Comparison of ENCODE assay signal across 13 cellular contexts in genomic region chr10:69421611-69422308, GRCh38. TPM values are rescaled to one million over a fixed set of nuclear protein-coding genes. Genes with fewer than 3 reads are reported as not detected.
DNase-seq lines count a peak whose midpoint lies in the region; ATAC-seq and TF ChIP-seq lines count a peak whose summit lies in the region.
"Had no signal": no experiment of that assay in that cellular context is flagged by ENCODE, and none has a peak within 500 bp of the region (broad histone marks: within the 10 kb centered on the region; RNA-seq: fewer than 3 reads in every experiment).

No MANE protein-coding gene starts in this region.

- peak; percentile 18 for DNase-seq in NCI-H748 (lab: John Stamatoyannopoulos, UW; ENCODE audit: unreplicated experiment)
- no peak for DNase-seq in NCI-H748 treated with DMSO at 0.1 percent for 48 hours (lab: John Stamatoyannopoulos, UW)
- DNase-seq in SKM-1 treated with dmso at 0.1 percent for 144 hours (lab: John Stamatoyannopoulos, UW; ENCODE audit: unreplicated experiment), result peak; percentile 88
- peak; percentile 57 for DNase-seq in hepatocyte (ENCODE audit: low spot score)
- DNase-seq in upper lobe of left lung, result peak in 1 of 2 donors; percentile 95
- DNase-seq in stimulated activated CD4-positive, alpha-beta T cell treated with anti-CD3 and anti-CD28 coated beads, Interleukin-4, amount 100 ng/mL, for 1 hour, result no peak
- DNase-seq in activated CD4-positive, alpha-beta T cell treated with anti-CD3 and anti-CD28 coated beads, Interleukin-2, amount 10 ng/mL, durations not matched to agents 24 days and 14 days, result no peak
- DNase-seq: activated CD4-positive, alpha-beta T cell treated with anti-CD3 and anti-CD28 coated beads, Interleukin-2, amount 50 U/mL, for 1 hour; activated naive CD4-positive, alpha-beta T cell treated with anti-CD3 and anti-CD28 coated beads, Interleukin-2, amount 50 U/mL, for 16 hours; NCI-H2171; small intestine had no signal

- no peak overlapping the region for H2AFZ ChIP-seq in hepatocyte

- peak in 1 of 4 donors; percentile 30 for TF ChIP-seq POLR2A in upper lobe of left lung (IDR thresholded peaks at IDR 0.05)

- H3K9me3 ChIP-seq in hepatocyte (ENCODE audit: low read depth), result no peaks in the 10 kb centered on the region
- H3K9me3 ChIP-seq in upper lobe of left lung, result no peaks in the 10 kb centered on the region

- H4K20me1 ChIP-seq in hepatocyte (ENCODE audit: insufficient read depth, poor library complexity, severe bottlenecking), result no peaks in the 10 kb centered on the region

- H3K4me1 ChIP-seq in hepatocyte (ENCODE audit: insufficient read depth) (peaks cover 28% of the 10 kb centered on the region), upper lobe of left lung (peaks cover 15 to 47% (median 22%) of the 10 kb centered on the region in 4 donors)

- H3K4me1 Mint-ChIP-seq in activated CD4-positive, alpha-beta T cell treated with anti-CD3 and anti-CD28 coated beads, Interleukin-2, amount 10 ng/mL, durations not matched to agents 24 days and 14 days, result peaks cover 20% of the 10 kb centered on the region

- peaks cover 6% of the 10 kb centered on the region for H3K9me3 Mint-ChIP-seq in activated CD4-positive, alpha-beta T cell treated with anti-CD3 and anti-CD28 coated beads, Interleukin-2, amount 10 ng/mL, durations not matched to agents 24 days and 14 days

- TF ChIP-seq CTCF in hepatocyte (IDR thresholded peaks at IDR 0.05; ENCODE audit: poor library complexity), result no peak
- no peak for TF ChIP-seq CTCF in upper lobe of left lung (IDR thresholded peaks at IDR 0.05)

- H3K4me3 ChIP-seq in hepatocyte, result no peak overlapping the region
- no peak overlapping the region for H3K4me3 ChIP-seq in upper lobe of left lung

- ATAC-seq in upper lobe of left lung (ENCODE audit: low FRiP score in 2 of 2) (peak; percentile 60 to 78), GM19395 (IDR thresholded peaks at IDR 0.05; ENCODE audit: unreplicated experiment) (no peak)

- H3K4me2 ChIP-seq in hepatocyte, result no peak overlapping the region

- WGBS in hepatocyte (ENCODE audit: low lambda C conversion rate, missing lambda C conversion rate), result 55% methylated on average over 13 of the region's 13 CpGs
- WGBS in upper lobe of left lung, 2 donors, result 40 to 48% methylated on average over 13 of the region's 13 CpGs

- H3K27me3 ChIP-seq in hepatocyte, result no peaks in the 10 kb centered on the region
- no peaks in the 10 kb centered on the region for H3K27me3 ChIP-seq in upper lobe of left lung

- no peak overlapping the region for H3K27ac ChIP-seq in hepatocyte
- H3K27ac ChIP-seq in upper lobe of left lung, result peak overlapping the region in 3 of 4 donors; percentile 40 to 79 (median 72)

- no peaks in the 10 kb centered on the region for H3K27me3 Mint-ChIP-seq in activated CD4-positive, alpha-beta T cell treated with anti-CD3 and anti-CD28 coated beads, Interleukin-2, amount 10 ng/mL, durations not matched to agents 24 days and 14 days

- peak in 2 of 4 donors; percentile 20 to 75 for TF ChIP-seq EP300 in upper lobe of left lung (IDR thresholded peaks at IDR 0.05)

- no peak overlapping the region for H3K27ac Mint-ChIP-seq in activated CD4-positive, alpha-beta T cell treated with anti-CD3 and anti-CD28 coated beads, Interleukin-2, amount 10 ng/mL, durations not matched to agents 24 days and 14 days

- H3K36me3 ChIP-seq in hepatocyte (replicated peaks; ENCODE audit: insufficient read depth, low read depth) (no peaks in the 10 kb centered on the region), upper lobe of left lung (no peaks in the 10 kb centered on the region)

- intact Hi-C loops in activated CD4-positive, alpha-beta T cell treated with anti-CD3 and anti-CD28 coated beads, Interleukin-2, amount 10 ng/mL, durations not matched to agents 24 days and 14 days (cut with micrococcal nuclease), result no loop called here

- H3K36me3 Mint-ChIP-seq in activated CD4-positive, alpha-beta T cell treated with anti-CD3 and anti-CD28 coated beads, Interleukin-2, amount 10 ng/mL, durations not matched to agents 24 days and 14 days (ENCODE audit: low read depth), result no peaks in the 10 kb centered on the region

- H3K9me2 ChIP-seq in hepatocyte (replicated peaks; ENCODE audit: insufficient read depth), result no peaks in the 10 kb centered on the region

- H3K4me3 Mint-ChIP-seq in activated CD4-positive, alpha-beta T cell treated with anti-CD3 and anti-CD28 coated beads, Interleukin-2, amount 10 ng/mL, durations not matched to agents 24 days and 14 days, result no peak overlapping the region

- no peaks in the 10 kb centered on the region for H3K79me2 ChIP-seq in hepatocyte

RNA-seq across cellular contexts. Expression of gene TACR2, which starts 5.0 kb away (rescaled TPM):
- total RNA-seq in hepatocyte (0.07 TPM in 1 of 2 replicates, not detected in the other), upper lobe of left lung (1 to 10 TPM in 2 of 6 donors, under 1 TPM in 1, not detected in 3; 0.94 to 1.4 (median 1.2) TPM)
- 0.63 TPM in 1 of 2 replicates, not detected in the other for polyA plus RNA-seq in hepatocyte
- total RNA-seq in activated CD4-positive, alpha-beta T cell treated with anti-CD3 and anti-CD28 coated beads, Interleukin-2, amount 10 ng/mL, durations not matched to agents 24 days and 14 days, result not detected in 2 replicates
- total RNA-seq: A172 had no signal

RNA-seq across cellular contexts. Expression of gene TSPAN15, which starts 29.5 kb away (rescaled TPM):
- 25.8 and 29.0 TPM in 2 replicates for total RNA-seq in hepatocyte
- 58.5 and 66.4 TPM in 2 replicates for polyA plus RNA-seq in hepatocyte
- total RNA-seq in upper lobe of left lung, result 10 to 100 TPM; 19.9 to 69.5 (median 63.0) TPM
- 1.6 and 1.9 TPM in 2 replicates for total RNA-seq in activated CD4-positive, alpha-beta T cell treated with anti-CD3 and anti-CD28 coated beads, Interleukin-2, amount 10 ng/mL, durations not matched to agents 24 days and 14 days

Comparison
In these comparisons a context has a peak if more than half of its experiments do, and no peak if none do; other contexts are left out.
1. DNase-seq: peak in NCI-H748 (single experiment), SKM-1 treated with dmso at 0.1 percent for 144 hours (single experiment) and hepatocyte (single experiment); none in NCI-H748 treated with DMSO at 0.1 percent for 48 hours (single experiment), stimulated activated CD4-positive, alpha-beta T cell treated with anti-CD3 and anti-CD28 coated beads, Interleukin-4, amount 100 ng/mL, for 1 hour (single experiment) and activated CD4-positive, alpha-beta T cell treated with anti-CD3 and anti-CD28 coated beads, Interleukin-2, amount 10 ng/mL, durations not matched to agents 24 days and 14 days (single experiment).